In genomic region chr2:41026613-41027012, GRCh38 we compare ENCODE assay signal across 19 cellular contexts.
DNase-seq lines count a peak whose midpoint lies in the region; ATAC-seq and TF ChIP-seq lines count a peak whose summit lies in the region.
"Had no signal": no experiment of that assay in that cellular context is flagged by ENCODE, and none has a peak within 500 bp of the region (broad histone marks: within the 10 kb centered on the region; RNA-seq: fewer than 3 reads in every experiment).

No MANE protein-coding gene starts in this region.

- no peak overlapping the region for H3K4me3 Mint-ChIP-seq in immature natural killer cell
- H3K4me3 Mint-ChIP-seq: activated T-cell treated with anti-CD3 and anti-CD28 coated beads, Interleukin-2, amount 50 U/mL, for 24 hours had no signal

- H3K27ac Mint-ChIP-seq in immature natural killer cell, result no peak overlapping the region
- H3K27ac Mint-ChIP-seq: activated T-cell treated with anti-CD3 and anti-CD28 coated beads, Interleukin-2, amount 50 U/mL, for 24 hours had no signal

- intact Hi-C loops in dorsolateral prefrontal cortex (cut with DNase I), result no loop called here

- H3K9me3 Mint-ChIP-seq in immature natural killer cell, result peaks cover 0 to 9% (median 2%) of the 10 kb centered on the region in 6 donors

- no peaks in the 10 kb centered on the region for H3K27me3 ChIP-seq in dorsolateral prefrontal cortex
- H3K27me3 ChIP-seq: transverse colon had no signal

- H3K4me3 ChIP-seq in dorsolateral prefrontal cortex, result no peak overlapping the region
- H3K4me3 ChIP-seq: prostate gland, transverse colon had no signal

- ATAC-seq in GM18502 (IDR thresholded peaks at IDR 0.05; ENCODE audit: poor library complexity, unreplicated experiment) (peak; percentile 60), GM19452 (IDR thresholded peaks at IDR 0.05; ENCODE audit: unreplicated experiment) (peak; percentile 63), HG02798 (IDR thresholded peaks at IDR 0.05; ENCODE audit: poor library complexity, unreplicated experiment) (peak; percentile 71), HG03354 (IDR thresholded peaks at IDR 0.05; ENCODE audit: poor library complexity, severe bottlenecking, unreplicated experiment) (peak; percentile 93), GM21367 (IDR thresholded peaks at IDR 0.05; ENCODE audit: unreplicated experiment) (no peak), omental fat pad (ENCODE audit: low FRiP score) (no peak)

- DNase-seq in omental fat pad (ENCODE audit: low spot score), result no peak
- DNase-seq in dorsolateral prefrontal cortex, result no peak
- no peak for DNase-seq in immature natural killer cell
- DNase-seq: activated CD4-positive, alpha-beta T cell treated with anti-CD3 and anti-CD28 coated beads for 48 hours; activated T-cell treated with anti-CD3 and anti-CD28 coated beads, Interleukin-2, amount 50 U/mL, for 24 hours; glutamatergic neuron; KG1; NCI-H146; NCI-H526; stimulated activated CD4-positive, alpha-beta T cell treated with anti-CD3 and anti-CD28 coated beads, Interleukin-15, amount 100 ng/mL, for 24 hours; transverse colon had no signal

- no peak overlapping the region for H3K27ac ChIP-seq in dorsolateral prefrontal cortex
- H3K27ac ChIP-seq: epithelial cell of prostate, prostate gland, RWPE1, transverse colon had no signal

- peaks cover 0 to 2% (median 0%) of the 10 kb centered on the region in 3 donors for H3K27me3 Mint-ChIP-seq in immature natural killer cell (ENCODE audit: low read depth in 3 of 3)
- H3K27me3 Mint-ChIP-seq: activated T-cell treated with anti-CD3 and anti-CD28 coated beads, Interleukin-2, amount 50 U/mL, for 24 hours had no signal

- TF ChIP-seq CTCF in omental fat pad (IDR thresholded peaks at IDR 0.05), result no peak
- TF ChIP-seq CTCF in dorsolateral prefrontal cortex (IDR thresholded peaks at IDR 0.05 in 54 of 56, conservative IDR thresholded peaks at IDR 0.05 in 2 of 56; ENCODE audit: low read depth in 1 of 56, partially characterized antibody in 56 of 56), result no peak

- no peaks in the 10 kb centered on the region for H3K36me3 Mint-ChIP-seq in immature natural killer cell

- H3K4me1 Mint-ChIP-seq in immature natural killer cell, result peaks cover 0 to 5% of the 10 kb centered on the region in 2 donors

Comparison
In these comparisons a context has a peak if more than half of its experiments do, and no peak if none do; other contexts are left out.
1. ATAC-seq: peak in GM18502 (single experiment), GM19452 (single experiment), HG02798 (single experiment) and HG03354 (single experiment); none in GM21367 (single experiment) and omental fat pad (single experiment).